23 cellular contexts compared by ENCODE assay signal in genomic region chr10:30977385-30977784, GRCh38.
"Had no signal": no experiment of that assay in that cellular context is flagged by ENCODE, and none has a peak within 500 bp of the region (broad histone marks: within the 10 kb centered on the region; RNA-seq: fewer than 3 reads in every experiment).

No MANE protein-coding gene starts in this region.

- H3K4me3 Mint-ChIP-seq: activated CD4-positive, alpha-beta memory T cell treated with anti-CD3 and anti-CD28 coated beads for 36 hours; activated CD4-positive, alpha-beta T cell treated with anti-CD3 and anti-CD28 coated beads for 36 hours; activated naive CD8-positive, alpha-beta T cell treated with anti-CD3 and anti-CD28 coated beads for 36 hours; naive thymus-derived CD8-positive, alpha-beta T cell; stimulated activated naive B cell treated with anti-CD40 and anti-IgM and Interleukin-4, amounts not matched to agents 10 μg/mL and 1 μg/mL and 100 μg/mL, for 72 hours; T-cell; WTC11 had no signal

- H3K9me3 ChIP-seq: testis, upper lobe of right lung had no signal

- ATAC-seq: activated CD4-positive, alpha-beta T cell treated with anti-CD3 and anti-CD28 coated beads for 36 hours; left lung; naive thymus-derived CD8-positive, alpha-beta T cell; stimulated activated naive B cell treated with anti-CD40 and anti-IgM and Interleukin-4, amounts not matched to agents 10 μg/mL and 1 μg/mL and 100 μg/mL, for 72 hours; T-cell; upper lobe of right lung; WTC11 had no signal

- H3K4me1 Mint-ChIP-seq: activated CD4-positive, alpha-beta T cell treated with anti-CD3 and anti-CD28 coated beads for 36 hours; activated naive CD8-positive, alpha-beta T cell treated with anti-CD3 and anti-CD28 coated beads for 36 hours; T-cell had no signal

- FAIRE-seq: TTC549 had no signal

- H3K4me3 ChIP-seq: left lung, lung, testis, upper lobe of right lung had no signal

- H3K36me3 ChIP-seq: upper lobe of right lung had no signal

- H3K27ac ChIP-seq: epithelial cell of prostate, left lung, testis, upper lobe of right lung had no signal

- DNase-seq: activated CD4-positive, alpha-beta memory T cell treated with anti-CD3 and anti-CD28 coated beads for 36 hours; activated CD4-positive, alpha-beta T cell treated with anti-CD3 and anti-CD28 coated beads for 36 hours; activated naive CD4-positive, alpha-beta T cell treated with Interleukin-2 at 50 U/mL for 16 hours; activated naive CD8-positive, alpha-beta T cell treated with anti-CD3 and anti-CD28 coated beads for 36 hours; activated T-cell treated with anti-CD3 and anti-CD28 coated beads, Interleukin-2, amount 50 U/mL, for 48 hours; amniotic stem cell; cortex of kidney; foreskin melanocyte; hippocampal formation; kidney glomerular epithelial cell; left lung; naive thymus-derived CD8-positive, alpha-beta T cell; stimulated activated CD4-positive, alpha-beta T cell treated with anti-CD3 and anti-CD28 coated beads, Interleukin-2, amount 100 ng/mL, for 48 hours; stimulated activated CD8-positive, alpha-beta memory T cell treated with anti-CD3 and anti-CD28 coated beads, Interleukin-4, amount 100 ng/mL, for 48 hours; stimulated activated naive B cell treated with anti-CD40 and anti-IgM and Interleukin-4, amounts not matched to agents 10 μg/mL and 1 μg/mL and 100 μg/mL, for 72 hours; T-cell; testis; upper lobe of right lung had no signal

- H3K27ac Mint-ChIP-seq: activated CD4-positive, alpha-beta memory T cell treated with anti-CD3 and anti-CD28 coated beads for 36 hours; activated CD4-positive, alpha-beta T cell treated with anti-CD3 and anti-CD28 coated beads for 36 hours; activated naive CD8-positive, alpha-beta T cell treated with anti-CD3 and anti-CD28 coated beads for 36 hours; naive thymus-derived CD8-positive, alpha-beta T cell; progenitor cell of endocrine pancreas; stimulated activated naive B cell treated with anti-CD40 and anti-IgM and Interleukin-4, amounts not matched to agents 10 μg/mL and 1 μg/mL and 100 μg/mL, for 72 hours; T-cell; WTC11 had no signal

- H3K27me3 Mint-ChIP-seq: activated CD4-positive, alpha-beta memory T cell treated with anti-CD3 and anti-CD28 coated beads for 36 hours; activated CD4-positive, alpha-beta T cell treated with anti-CD3 and anti-CD28 coated beads for 36 hours; activated naive CD8-positive, alpha-beta T cell treated with anti-CD3 and anti-CD28 coated beads for 36 hours; naive thymus-derived CD8-positive, alpha-beta T cell; progenitor cell of endocrine pancreas; stimulated activated naive B cell treated with anti-CD40 and anti-IgM and Interleukin-4, amounts not matched to agents 10 μg/mL and 1 μg/mL and 100 μg/mL, for 72 hours; T-cell had no signal

- H3K27me3 ChIP-seq: left lung, testis, upper lobe of right lung had no signal
